Comparison of ENCODE assay signal across 10 cellular contexts in the genomic region with DNA sequence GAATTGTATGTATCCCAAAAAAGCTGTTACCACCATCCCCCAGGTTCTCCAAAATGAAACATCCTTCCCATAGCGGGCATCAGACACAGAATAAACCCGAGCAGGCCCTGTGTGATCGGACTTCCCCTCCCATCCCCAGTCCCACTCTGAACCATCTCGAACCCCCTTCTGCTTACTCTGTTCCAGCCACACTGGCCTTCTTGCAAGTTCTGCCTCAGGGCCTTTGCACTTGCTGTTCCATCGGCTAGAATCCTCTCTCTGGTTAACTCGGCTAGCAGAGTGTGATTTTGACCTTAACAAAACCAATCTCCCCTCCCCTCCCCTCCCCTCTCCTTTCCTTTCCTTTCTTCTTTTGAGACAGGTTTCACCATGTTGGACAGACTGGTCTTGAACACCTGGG.
"Had no signal": no experiment of that assay in that cellular context is flagged by ENCODE, and none has a peak within 500 bp of the region (broad histone marks: within the 10 kb centered on the region; RNA-seq: fewer than 3 reads in every experiment).

No MANE protein-coding gene starts in this region.

- H3K27ac ChIP-seq: GM23248 had no signal

- H3K4me1 ChIP-seq: HAP-1 had no signal

- H3K4me3 ChIP-seq: GM23248, GM23338, HAP-1 had no signal

- FAIRE-seq: H1, H54 had no signal

- DNase-seq: GOT3, H9, HCEC 1CT, HFFc6 had no signal

- H2AFZ ChIP-seq: GM23248, GM23338 had no signal

- ATAC-seq: GM23338, HCT116 had no signal

- H3K9ac ChIP-seq: GM23248 had no signal

- H3K9me3 ChIP-seq: HAP-1 had no signal

- H3K4me2 ChIP-seq: GM23338 had no signal
